In genomic region chr10:45404087-45404769, GRCh38 we compare ENCODE assay signal across 1 cellular context.
TF ChIP-seq lines count a peak whose summit lies in the region.

No MANE protein-coding gene starts in this region.

TF ChIP-seq in GM23338, 12 proteins besides CTCF, POLR2A, EP300 and RAD21 (continued from another document):
- TF ChIP-seq ZNF462 (CRISPR knock-in tag; IDR thresholded peaks at IDR 0.05) (no peak), ETS1 (IDR thresholded peaks at IDR 0.05) (no peak), CREB1 (CRISPR knock-in tag; IDR thresholded peaks at IDR 0.05; ENCODE audit: low read depth) (no peak), NANOG (IDR thresholded peaks at IDR 0.05; ENCODE audit: borderline replicate concordance) (no peak)
TF ChIP-seq in GM23338: peak in this region for 0.
